8 cellular contexts compared by ENCODE assay signal in the genomic region with DNA sequence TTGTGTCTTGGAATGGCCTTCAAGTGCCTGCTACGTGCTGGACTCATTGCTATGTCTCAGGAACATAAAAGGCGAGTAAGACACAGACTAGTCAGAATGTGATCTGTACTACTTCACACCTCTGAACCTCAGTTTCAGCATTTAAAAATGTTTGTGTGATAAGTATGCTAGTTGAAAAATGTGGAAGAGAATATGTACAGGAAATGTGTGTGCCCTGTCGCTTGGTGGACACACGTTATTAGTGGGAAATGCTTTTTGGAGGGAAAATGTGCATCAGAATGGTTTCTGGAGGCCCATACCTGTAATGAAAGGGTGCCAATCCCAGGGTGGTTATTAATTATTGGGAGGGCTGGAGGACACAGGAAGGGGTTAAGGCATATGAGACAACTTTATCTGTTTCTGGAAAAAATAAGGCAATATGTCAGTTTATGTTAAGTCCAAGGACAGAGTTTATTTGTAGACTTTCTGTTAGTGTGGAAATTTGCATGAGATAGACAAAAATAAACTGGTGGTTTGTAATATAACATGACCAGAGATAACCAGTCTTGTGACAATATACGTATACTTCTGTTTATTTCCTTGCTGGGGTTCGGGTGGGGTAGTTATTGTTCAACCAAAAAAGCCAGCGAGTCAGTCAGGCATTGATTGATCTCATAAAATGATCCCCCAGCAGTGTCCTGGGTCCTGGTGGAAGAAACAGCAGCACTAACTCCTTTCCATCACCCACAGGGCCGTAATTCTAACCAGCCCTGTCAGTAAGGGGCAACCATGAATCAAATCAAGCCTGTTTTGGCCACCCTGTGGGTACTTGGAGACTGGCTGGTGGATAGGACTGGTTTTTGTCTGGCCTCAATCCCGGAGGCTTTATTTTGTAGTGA.
DNase-seq lines count a peak whose midpoint lies in the region; ATAC-seq and TF ChIP-seq lines count a peak whose summit lies in the region.

No MANE protein-coding gene starts in this region.

- ATAC-seq in GM19452 (IDR thresholded peaks at IDR 0.05; ENCODE audit: unreplicated experiment), result peak; percentile 58
- peak; percentile 55 for ATAC-seq in HG03460 (IDR thresholded peaks at IDR 0.05; ENCODE audit: unreplicated experiment)
- no peak for ATAC-seq in GM18505 (IDR thresholded peaks at IDR 0.05; ENCODE audit: unreplicated experiment)
- ATAC-seq in HG03039 (IDR thresholded peaks at IDR 0.05; ENCODE audit: unreplicated experiment), result no peak

- peak overlapping the region; percentile 55; the same call in 1 of the 2 replicates for H3K4me3 ChIP-seq in GM08714 (ENCODE audit: low read length)

- no peak for TF ChIP-seq POLR2A in GM18505 (IDR thresholded peaks at IDR 0.05; ENCODE audit: borderline replicate concordance, extremely low read depth, insufficient read depth, insufficient read length)

- DNase-seq in kidney tubule cell (ENCODE audit: low spot score), result peak; percentile 39
- DNase-seq in Ammon's horn (ENCODE audit: low spot score), result no peak
- no peak for DNase-seq in effector CD8-positive, alpha-beta T cell (lab: John Stamatoyannopoulos, UW)

Comparison
In these comparisons a context has a peak if more than half of its experiments do, and no peak if none do; other contexts are left out.
1. ATAC-seq: peak in GM19452 (single experiment) and HG03460 (single experiment); none in GM18505 (single experiment) and HG03039 (single experiment).